Comparison of ENCODE assay signal across 8 cellular contexts in the genomic region with DNA sequence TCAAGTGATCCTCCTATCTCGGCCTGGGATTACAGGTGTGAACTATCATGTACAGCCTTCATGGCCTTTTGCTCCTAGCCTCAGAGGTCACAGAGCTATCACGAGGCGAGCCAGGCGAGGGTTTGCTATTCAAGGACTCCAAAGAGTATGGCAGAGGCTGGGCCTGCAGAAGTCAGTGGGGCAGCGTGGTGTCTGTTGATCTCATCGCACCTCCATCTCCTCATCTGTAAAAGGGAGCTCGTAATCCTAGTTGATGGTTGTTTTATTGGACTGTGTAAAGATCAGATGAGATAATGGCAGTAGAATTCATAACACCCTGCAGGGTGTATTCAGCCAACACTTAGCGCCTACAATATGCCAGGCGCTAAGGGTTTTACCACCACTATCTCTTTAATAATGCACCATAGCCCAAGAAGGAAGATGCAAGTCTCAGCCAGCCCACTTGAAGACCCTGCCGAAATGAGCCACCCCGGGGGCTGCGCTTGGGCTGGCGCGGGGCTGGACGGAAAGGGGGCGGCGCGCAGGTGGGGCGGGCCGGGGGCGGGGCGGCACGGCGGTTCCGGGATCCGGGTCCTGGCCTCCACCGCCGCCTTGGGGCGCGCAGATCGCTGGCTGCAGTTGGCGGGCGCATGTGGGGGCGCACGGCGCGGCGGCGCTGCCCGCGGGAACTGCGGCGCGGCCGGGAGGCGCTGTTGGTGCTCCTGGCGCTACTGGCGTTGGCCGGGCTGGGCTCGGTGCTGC. TPM values are rescaled to one million over a fixed set of nuclear protein-coding genes. Genes with fewer than 3 reads are reported as not detected.
DNase-seq lines count a peak whose midpoint lies in the region; ATAC-seq and TF ChIP-seq lines count a peak whose summit lies in the region.

A gene with protein sequence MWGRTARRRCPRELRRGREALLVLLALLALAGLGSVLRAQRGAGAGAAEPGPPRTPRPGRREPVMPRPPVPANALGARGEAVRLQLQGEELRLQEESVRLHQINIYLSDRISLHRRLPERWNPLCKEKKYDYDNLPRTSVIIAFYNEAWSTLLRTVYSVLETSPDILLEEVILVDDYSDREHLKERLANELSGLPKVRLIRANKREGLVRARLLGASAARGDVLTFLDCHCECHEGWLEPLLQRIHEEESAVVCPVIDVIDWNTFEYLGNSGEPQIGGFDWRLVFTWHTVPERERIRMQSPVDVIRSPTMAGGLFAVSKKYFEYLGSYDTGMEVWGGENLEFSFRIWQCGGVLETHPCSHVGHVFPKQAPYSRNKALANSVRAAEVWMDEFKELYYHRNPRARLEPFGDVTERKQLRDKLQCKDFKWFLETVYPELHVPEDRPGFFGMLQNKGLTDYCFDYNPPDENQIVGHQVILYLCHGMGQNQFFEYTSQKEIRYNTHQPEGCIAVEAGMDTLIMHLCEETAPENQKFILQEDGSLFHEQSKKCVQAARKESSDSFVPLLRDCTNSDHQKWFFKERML (plus strand): TSS at position 601 of the 741 bp plus-strand sequence. CDS start 29 bp downstream, at position 630.

- H3K27me3 ChIP-seq in H7 (ENCODE audit: control insufficient read depth, insufficient read depth, low read length) (peaks cover 20% of the 10 kb centered on the region), OCI-LY3 (ENCODE audit: low read depth, low read length) (peaks cover 27% of the 10 kb centered on the region)

- peaks cover 2% of the 10 kb centered on the region for H3K36me3 Mint-ChIP-seq in activated naive CD4-positive, alpha-beta T cell treated with anti-CD3 and anti-CD28 coated beads for 36 hours (ENCODE audit: low read depth)

- no peaks in the 10 kb centered on the region for H4K20me1 ChIP-seq in OCI-LY3 (ENCODE audit: insufficient read depth, low read length)

- H3K4me3 ChIP-seq in H7 (ENCODE audit: insufficient read depth, low read depth, low read length): peak within 1 kb of the TSS; percentile 56
- peak within 1 kb of the TSS; percentile 98 for H3K4me3 ChIP-seq in OCI-LY3 (ENCODE audit: low read length)

- H2AFZ ChIP-seq in OCI-LY3 (ENCODE audit: low read depth, low read length): peak within 1 kb of the TSS; percentile 100

- H3K9me3 ChIP-seq in OCI-LY3 (ENCODE audit: insufficient read depth, low read length): no peaks in the 10 kb centered on the region

- peak within 1 kb of the TSS; percentile 82 for H3K4me3 Mint-ChIP-seq in activated naive CD4-positive, alpha-beta T cell treated with anti-CD3 and anti-CD28 coated beads for 36 hours

- TF ChIP-seq CTCF in C4-2B (conservative IDR thresholded peaks at IDR 0.05) (peak; percentile 23; the same call in 1 of the 2 replicates), OCI-LY3 (IDR thresholded peaks at IDR 0.05; ENCODE audit: low read depth, low read length) (no peak)

- H3K36me3 ChIP-seq in H7 (replicated peaks; ENCODE audit: control insufficient read depth, insufficient read depth, low read length) (no peaks in the 10 kb centered on the region), OCI-LY3 (replicated peaks; ENCODE audit: low read depth, low read length) (no peaks in the 10 kb centered on the region)

- no peaks in the 10 kb centered on the region for H3K27me3 Mint-ChIP-seq in activated naive CD4-positive, alpha-beta T cell treated with anti-CD3 and anti-CD28 coated beads for 36 hours (ENCODE audit: low read depth)

- no peaks in the 10 kb centered on the region for H3K9me3 Mint-ChIP-seq in activated naive CD4-positive, alpha-beta T cell treated with anti-CD3 and anti-CD28 coated beads for 36 hours

- ATAC-seq in left cardiac atrium: peak; percentile 60 to 74
- no peak for ATAC-seq in HG03442 (IDR thresholded peaks at IDR 0.05; ENCODE audit: unreplicated experiment)

- H3K27ac ChIP-seq in C4-2B (peak within 1 kb of the TSS; percentile 4; the same call in 1 of the 2 replicates), OCI-LY3 (ENCODE audit: low read length) (no peak within 1 kb of the TSS)

- peaks cover 42% of the 10 kb centered on the region for H3K4me1 Mint-ChIP-seq in activated naive CD4-positive, alpha-beta T cell treated with anti-CD3 and anti-CD28 coated beads for 36 hours (ENCODE audit: low read depth)

- intact Hi-C loops in activated naive CD4-positive, alpha-beta T cell treated with anti-CD3 and anti-CD28 coated beads for 36 hours (cut with micrococcal nuclease): loop anchor here (5.0 kb wide), 2 partner anchors 330 to 415 kb away; a partner anchor contains a TSS
- intact Hi-C loops in left cardiac atrium (cut with DNase I): no loop called here

- H3K9ac ChIP-seq in OCI-LY3 (ENCODE audit: low read length): peak within 1 kb of the TSS; percentile 73

- H3K79me2 ChIP-seq in OCI-LY3 (ENCODE audit: low read length): no peaks in the 10 kb centered on the region

- CTCF ChIA-PET in activated naive CD4-positive, alpha-beta T cell treated with anti-CD3 and anti-CD28 coated beads for 36 hours (lab: Charles Lee): interaction anchor here (0.6 to 3.3 kb wide), 12 partner anchors 10 to 334 kb away, joined by 3 to 31 read pairs (median 5); a partner anchor contains a TSS

- DNase-seq in H7: peak; percentile 93
- peak; percentile 56 for DNase-seq in activated naive CD4-positive, alpha-beta T cell treated with anti-CD3 and anti-CD28 coated beads for 36 hours
- DNase-seq in left cardiac atrium: no peak
- DNase-seq in retina: peak; percentile 52
- no peak for DNase-seq in cerebellar nuclear complex (lab: John Stamatoyannopoulos, UW)

- peaks cover 39% of the 10 kb centered on the region for H3K4me1 ChIP-seq in OCI-LY3 (ENCODE audit: low read length)

- peak within 1 kb of the TSS; percentile 97 for H3K4me2 ChIP-seq in OCI-LY3 (ENCODE audit: low read length)

- no peak within 1 kb of the TSS for H3K27ac Mint-ChIP-seq in activated naive CD4-positive, alpha-beta T cell treated with anti-CD3 and anti-CD28 coated beads for 36 hours

RNA-seq across cellular contexts. Expression of the gene that starts here (rescaled TPM):
- 10.6 and 11.4 TPM in 2 replicates for total RNA-seq in H7 (2014; rRNA removed; shearing (Covaris generic))
- total RNA-seq in activated naive CD4-positive, alpha-beta T cell treated with anti-CD3 and anti-CD28 coated beads for 36 hours: 10 to 100 TPM; 12.9 to 13.5 TPM
- total RNA-seq in left cardiac atrium: 1 to 10 TPM in 1 of 2 donors, under 1 TPM in 1; 0.91 to 1.1 TPM

Comparison
In these comparisons a context has a peak if more than half of its experiments do, and no peak if none do; other contexts are left out.
1. DNase-seq: peak in H7 (single experiment), activated naive CD4-positive, alpha-beta T cell treated with anti-CD3 and anti-CD28 coated beads for 36 hours (single experiment) and retina (single experiment); none in left cardiac atrium (single experiment) and cerebellar nuclear complex (0 of 2).